Comparison of ENCODE assay signal across 2 cellular contexts in the genomic region with DNA sequence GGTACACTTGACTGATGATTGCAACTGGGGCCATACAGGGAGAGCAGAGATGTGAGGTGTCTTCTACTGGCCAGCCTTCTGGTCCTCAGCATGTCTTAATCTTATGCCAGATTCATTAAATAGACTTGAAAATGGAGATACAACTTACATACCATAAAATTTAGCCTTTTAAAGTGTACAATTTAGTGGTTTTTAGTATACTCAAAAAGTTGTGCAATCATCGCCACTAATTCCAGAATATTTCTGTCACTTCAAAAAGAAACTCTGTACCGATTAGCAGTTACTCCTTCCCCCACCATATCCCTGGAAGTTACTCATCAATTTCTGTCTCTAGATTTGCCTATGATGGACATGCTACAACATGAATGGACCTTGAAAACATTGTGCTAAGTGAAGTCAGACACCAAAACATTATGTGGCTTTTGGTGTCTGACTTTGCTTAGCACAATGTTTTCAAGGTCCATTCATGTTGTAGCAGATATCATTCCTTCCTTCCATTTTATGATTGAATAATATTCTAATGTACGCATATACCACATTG.
TF ChIP-seq lines count a peak whose summit lies in the region.

No MANE protein-coding gene starts in this region.

TF ChIP-seq in GM12891, 5 proteins besides CTCF, POLR2A, EP300 and RAD21:
- TF ChIP-seq POLR2AphosphoS5 (IDR thresholded peaks at IDR 0.05; ENCODE audit: low read depth, low read length) = no peak
- no peak for TF ChIP-seq SPI1 (IDR thresholded peaks at IDR 0.05; ENCODE audit: low read depth, low read length)
- TF ChIP-seq TAF1 (IDR thresholded peaks at IDR 0.05; ENCODE audit: low read depth, low read length) = no peak
- no peak for TF ChIP-seq POU2F2 (IDR thresholded peaks at IDR 0.05; ENCODE audit: low read depth, low read length)
- no peak for TF ChIP-seq PAX5 (IDR thresholded peaks at IDR 0.05; ENCODE audit: insufficient read depth, low read length, severe bottlenecking)

TF ChIP-seq in IMR-90, 13 proteins besides CTCF, POLR2A, EP300 and RAD21 (continued from another document):
- peak; percentile 56 for TF ChIP-seq CEBPB (IDR thresholded peaks at IDR 0.05; ENCODE audit: low read depth, low read length)
